ENCODE assay signal across 1 cellular context in genomic region chr15:90411176-90411575, GRCh38.
TF ChIP-seq lines count a peak whose summit lies in the region.

No MANE protein-coding gene starts in this region.

TF ChIP-seq in WTC11, 78 proteins besides CTCF, POLR2A, EP300 and RAD21 (continued from another document):
- TF ChIP-seq ARID4B (CRISPR knock-in tag; IDR thresholded peaks at IDR 0.05; ENCODE audit: borderline replicate concordance), result no peak
- no peak for TF ChIP-seq NR2C2 (CRISPR knock-in tag; IDR thresholded peaks at IDR 0.05)
- no peak for TF ChIP-seq E2F4 (CRISPR knock-in tag; IDR thresholded peaks at IDR 0.05; ENCODE audit: borderline replicate concordance, low read depth)
- TF ChIP-seq USF2 (CRISPR knock-in tag; IDR thresholded peaks at IDR 0.05), result no peak
- no peak for TF ChIP-seq ZNF219 (CRISPR knock-in tag; IDR thresholded peaks at IDR 0.05; ENCODE audit: borderline replicate concordance)
